ENCODE assay signal across 9 cellular contexts in genomic region chr1:39898648-39899603, GRCh38. TPM values are rescaled to one million over a fixed set of nuclear protein-coding genes. Genes with fewer than 3 reads are reported as not detected.
DNase-seq lines count a peak whose midpoint lies in the region; ATAC-seq, FAIRE-seq and TF ChIP-seq lines count a peak whose summit lies in the region.
"Had no signal": no experiment of that assay in that cellular context is flagged by ENCODE, and none has a peak within 500 bp of the region (broad histone marks: within the 10 kb centered on the region; RNA-seq: fewer than 3 reads in every experiment).

No MANE protein-coding gene starts in this region.

- H3K27me3 Mint-ChIP-seq in activated naive CD4-positive, alpha-beta T cell treated with anti-CD3 and anti-CD28 coated beads for 36 hours (ENCODE audit: low read depth) = peaks cover 40% of the 10 kb centered on the region

- no peaks in the 10 kb centered on the region for H3K36me3 Mint-ChIP-seq in activated naive CD4-positive, alpha-beta T cell treated with anti-CD3 and anti-CD28 coated beads for 36 hours (ENCODE audit: low read depth)

- no peak overlapping the region for H3K27ac Mint-ChIP-seq in activated naive CD4-positive, alpha-beta T cell treated with anti-CD3 and anti-CD28 coated beads for 36 hours

- DNase-seq in GM12891 (ENCODE audit: insufficient read length, low spot score) (peak; percentile 34), NCI-H2227 treated with DMSO at 0.1 percent for 48 hours (lab: John Stamatoyannopoulos, UW) (peak; percentile 38), ecto neural progenitor cell (ENCODE audit: low spot score) (peak; percentile 90), nucleus accumbens (lab: John Stamatoyannopoulos, UW) (peak in 50 of 56 donors; percentile 10 to 83 (median 52))
- DNase-seq in activated naive CD4-positive, alpha-beta T cell treated with anti-CD3 and anti-CD28 coated beads for 36 hours = no peak

- intact Hi-C loops in activated naive CD4-positive, alpha-beta T cell treated with anti-CD3 and anti-CD28 coated beads for 36 hours (cut with micrococcal nuclease) = no loop called here

- TF ChIP-seq POLR2A in GM12891 (IDR thresholded peaks at IDR 0.05; ENCODE audit: low read depth, low read length) = no peak

- CTCF ChIA-PET in activated naive CD4-positive, alpha-beta T cell treated with anti-CD3 and anti-CD28 coated beads for 36 hours (lab: Charles Lee) = interaction anchor here (0.8 to 1.7 kb wide), 4 partner anchors 19 to 99 kb away, joined by 3 to 6 read pairs (median 3); no protein-coding TSS in a partner anchor

- H3K4me1 Mint-ChIP-seq in activated naive CD4-positive, alpha-beta T cell treated with anti-CD3 and anti-CD28 coated beads for 36 hours (ENCODE audit: low read depth) = peaks cover 8% of the 10 kb centered on the region

- ATAC-seq in HG03439 (IDR thresholded peaks at IDR 0.05; ENCODE audit: unreplicated experiment) = no peak
- no peak for ATAC-seq in GM21367 (IDR thresholded peaks at IDR 0.05; ENCODE audit: unreplicated experiment)
- ATAC-seq in GM21737 (IDR thresholded peaks at IDR 0.05; ENCODE audit: unreplicated experiment) = no peak

- no peak overlapping the region for H3K4me3 Mint-ChIP-seq in activated naive CD4-positive, alpha-beta T cell treated with anti-CD3 and anti-CD28 coated beads for 36 hours

- no peaks in the 10 kb centered on the region for H3K9me3 Mint-ChIP-seq in activated naive CD4-positive, alpha-beta T cell treated with anti-CD3 and anti-CD28 coated beads for 36 hours

- peak; percentile 16 for FAIRE-seq in GM12891 (lab: Jason Lieb, UNC)
- FAIRE-seq: endometrium had no signal

TF ChIP-seq in GM12891, 5 proteins besides CTCF, POLR2A, EP300 and RAD21:
- TF ChIP-seq TAF1 (IDR thresholded peaks at IDR 0.05; ENCODE audit: low read depth, low read length) = no peak
- no peak for TF ChIP-seq POU2F2 (IDR thresholded peaks at IDR 0.05; ENCODE audit: low read depth, low read length)
- no peak for TF ChIP-seq PAX5 (IDR thresholded peaks at IDR 0.05; ENCODE audit: insufficient read depth, low read length, severe bottlenecking)
- no peak for TF ChIP-seq SPI1 (IDR thresholded peaks at IDR 0.05; ENCODE audit: low read depth, low read length)
- TF ChIP-seq POLR2AphosphoS5 (IDR thresholded peaks at IDR 0.05; ENCODE audit: low read depth, low read length) = no peak

RNA-seq across cellular contexts. Expression of gene MYCL, which starts 2.8 kb away (rescaled TPM):
- polyA plus RNA-seq in GM12891 (2012; ENCODE audit: low read depth, missing spikeins) = 1.2 TPM
- total RNA-seq in activated naive CD4-positive, alpha-beta T cell treated with anti-CD3 and anti-CD28 coated beads for 36 hours = under 1 TPM in 1 of 2 experiments, not detected in 1; 0.19 TPM

RNA-seq across cellular contexts. Expression of gene TRIT1, which starts 15.6 kb away (rescaled TPM):
- polyA plus RNA-seq in GM12891 (2012; ENCODE audit: low read depth, missing spikeins) = 20.9 TPM
- total RNA-seq in activated naive CD4-positive, alpha-beta T cell treated with anti-CD3 and anti-CD28 coated beads for 36 hours = 10 to 100 TPM; 18.6 TPM

RNA-seq across cellular contexts. Expression of gene MFSD2A, which starts 56.0 kb away (rescaled TPM):
- 10.4 TPM for polyA plus RNA-seq in GM12891 (2012; ENCODE audit: low read depth, missing spikeins)
- 1 to 10 TPM; 4.0 to 4.5 TPM for total RNA-seq in activated naive CD4-positive, alpha-beta T cell treated with anti-CD3 and anti-CD28 coated beads for 36 hours
